Comparison of ENCODE assay signal across 21 cellular contexts in genomic region chr14:82533351-82533750, GRCh38.
A peak's percentile ranks its signal among the peaks of the same experiment; 100 is the strongest.
DNase-seq lines count a peak whose midpoint lies in the region; ATAC-seq and TF ChIP-seq lines count a peak whose summit lies in the region.
"Had no signal": no experiment of that assay in that cellular context is flagged by ENCODE, and none has a peak within 500 bp of the region (broad histone marks: within the 10 kb centered on the region; RNA-seq: fewer than 3 reads in every experiment).

No MANE protein-coding gene starts in this region.

- TF ChIP-seq CTCF in osteoblast (IDR thresholded peaks at IDR 0.05; ENCODE audit: extremely low read depth, low read depth, low read length) (no peak), heart left ventricle (IDR thresholded peaks at IDR 0.05) (no peak)

- ATAC-seq in heart left ventricle: no peak
- ATAC-seq: GM12878 had no signal

- no peak overlapping the region for H3K4me2 ChIP-seq in osteoblast (ENCODE audit: insufficient read depth, low read length)
- H3K4me2 ChIP-seq: BLaER1 had no signal

- intact Hi-C loops in heart left ventricle (cut with DNase I): no loop called here

- no peak for TF ChIP-seq POLR2A in heart left ventricle (IDR thresholded peaks at IDR 0.05)

- H3K4me3 ChIP-seq in osteoblast (ENCODE audit: insufficient read depth, low read length) (no peak overlapping the region), heart left ventricle (no peak overlapping the region)
- H3K4me3 ChIP-seq: BLaER1, GM12878 had no signal

- H3K27me3 ChIP-seq in osteoblast (ENCODE audit: insufficient read depth, low read length) (no peaks in the 10 kb centered on the region), heart left ventricle (no peaks in the 10 kb centered on the region)
- H3K27me3 ChIP-seq: BE2C, BLaER1 had no signal

- no peak overlapping the region for H3K27ac ChIP-seq in osteoblast (ENCODE audit: low read depth, low read length)
- no peak overlapping the region for H3K27ac ChIP-seq in heart left ventricle
- H3K27ac ChIP-seq: BLaER1 had no signal

- no peaks in the 10 kb centered on the region for H3K9me3 ChIP-seq in osteoblast (ENCODE audit: low read depth, low read length)
- H3K9me3 ChIP-seq in heart left ventricle: no peaks in the 10 kb centered on the region
- H3K9me3 ChIP-seq: BE2C, BLaER1 had no signal

- H3K36me3 ChIP-seq in osteoblast (ENCODE audit: insufficient read depth, low read length) (no peaks in the 10 kb centered on the region), heart left ventricle (no peaks in the 10 kb centered on the region)
- H3K36me3 ChIP-seq: BE2C, BLaER1 had no signal

- H3K4me1 ChIP-seq in osteoblast (ENCODE audit: insufficient read depth, low read length) (no peaks in the 10 kb centered on the region), heart left ventricle (no peaks in the 10 kb centered on the region)
- H3K4me1 ChIP-seq: BE2C, BLaER1 had no signal

- H2AFZ ChIP-seq in osteoblast (ENCODE audit: low read length): no peak overlapping the region

- DNase-seq in NCI-H146 (lab: John Stamatoyannopoulos, UW) (peak; percentile 3), NCI-H146 treated with DMSO at 0.1 percent for 48 hours (lab: John Stamatoyannopoulos, UW; ENCODE audit: unreplicated experiment) (no peak), NCI-H69 (lab: John Stamatoyannopoulos, UW) (peak; percentile 59), osteoblast (ENCODE audit: insufficient read length, low spot score, missing footprints) (peak; percentile 47), heart left ventricle (no peak)
- DNase-seq: 8988T; ACHN; BE2C; C1 segment of cervical spinal cord; CD4-positive, alpha-beta memory T cell; CD4-positive, CD25-positive, alpha-beta regulatory T cell; CD8-positive, alpha-beta memory T cell; COR-L47; DMS 273 treated with DMSO at 0.1 percent for 48 hours; DMS53; DMS79; DND-41; EL; GDM1 had no signal

- H3K79me2 ChIP-seq in osteoblast (ENCODE audit: insufficient read depth, low read length): no peaks in the 10 kb centered on the region

- no peaks in the 10 kb centered on the region for H4K20me1 ChIP-seq in osteoblast (ENCODE audit: insufficient read depth, low read length)
- H4K20me1 ChIP-seq: BLaER1 had no signal

- 54 to 85% (median 69%) methylated on average over 2 of the region's 2 CpGs for WGBS in heart left ventricle, 4 donors

Comparison
In these comparisons a context has a peak if more than half of its experiments do, and no peak if none do; other contexts are left out.
1. DNase-seq: peak in NCI-H146 (single experiment), NCI-H69 (single experiment) and osteoblast (single experiment); none in NCI-H146 treated with DMSO at 0.1 percent for 48 hours (single experiment) and heart left ventricle (0 of 5).